17 cellular contexts compared by ENCODE assay signal in the genomic region with DNA sequence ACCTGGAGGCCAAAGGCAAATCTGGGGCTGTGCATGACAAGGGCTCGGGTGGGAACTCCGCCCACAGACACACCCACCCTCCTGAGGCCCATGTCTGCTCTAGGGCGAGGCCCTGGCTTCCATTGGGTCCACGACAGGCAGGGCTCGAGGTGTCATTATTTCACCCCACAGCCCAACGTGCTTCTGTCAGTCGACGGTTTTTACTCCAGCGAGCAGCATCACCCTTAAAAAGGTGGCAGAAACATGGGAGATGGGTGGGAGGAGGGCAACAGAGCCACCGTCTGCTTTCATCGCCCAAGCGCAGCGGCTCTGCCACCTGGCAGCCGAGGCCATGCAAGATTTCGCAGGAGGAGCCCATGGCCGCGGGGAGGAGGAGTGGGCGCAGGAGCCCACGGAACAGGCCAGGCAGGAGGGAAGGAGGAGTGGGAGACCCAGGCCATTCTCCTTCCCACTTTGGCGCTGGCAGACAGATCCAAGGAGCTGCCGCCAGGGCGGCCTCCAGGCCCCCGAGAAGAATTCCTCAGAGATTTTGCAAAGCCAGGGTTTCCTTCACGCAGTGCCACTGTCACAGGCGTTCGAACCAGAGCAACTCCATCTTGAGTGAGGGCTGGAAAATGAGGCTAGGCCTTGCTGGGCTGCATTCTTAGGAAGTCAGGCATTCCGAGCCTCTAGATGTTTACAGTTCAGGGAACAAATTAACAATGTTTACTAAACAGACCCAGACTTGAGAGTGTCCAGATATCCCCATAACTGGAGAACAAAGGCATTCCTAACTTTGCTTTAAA. TPM values are rescaled to one million over a fixed set of nuclear protein-coding genes. Genes with fewer than 3 reads are reported as not detected.
DNase-seq lines count a peak whose midpoint lies in the region; ATAC-seq and TF ChIP-seq lines count a peak whose summit lies in the region.
"Had no signal": no experiment of that assay in that cellular context is flagged by ENCODE, and none has a peak within 500 bp of the region (broad histone marks: within the 10 kb centered on the region; RNA-seq: fewer than 3 reads in every experiment).

No MANE protein-coding gene starts in this region.

- no peaks in the 10 kb centered on the region for H3K79me2 ChIP-seq in neural progenitor cell (ENCODE audit: low read depth)

- H4K20me1 ChIP-seq in BLaER1 (no peaks in the 10 kb centered on the region), neural progenitor cell (ENCODE audit: low read depth) (no peaks in the 10 kb centered on the region)

- H3K36me3 ChIP-seq in BLaER1, result no peaks in the 10 kb centered on the region
- no peaks in the 10 kb centered on the region for H3K36me3 ChIP-seq in neural progenitor cell
- no peaks in the 10 kb centered on the region for H3K36me3 ChIP-seq in HAP-1 (replicated peaks)

- TF ChIP-seq CTCF in neural progenitor cell (IDR thresholded peaks at IDR 0.05), result peak; percentile 31

- H3K4me3 Mint-ChIP-seq in neural progenitor cell, result no peak overlapping the region
- no peak overlapping the region for H3K4me3 Mint-ChIP-seq in stimulated activated naive CD8-positive, alpha-beta T cell treated with anti-CD3 and anti-CD28 coated beads, Interleukin-15, amount 100 ng/mL, for 72 hours

- H3K27ac Mint-ChIP-seq in neural progenitor cell, result peak overlapping the region; percentile 17
- H3K27ac Mint-ChIP-seq in stimulated activated naive CD8-positive, alpha-beta T cell treated with anti-CD3 and anti-CD28 coated beads, Interleukin-15, amount 100 ng/mL, for 72 hours, result no peak overlapping the region

- H3K27me3 ChIP-seq in BLaER1 (no peaks in the 10 kb centered on the region), neural progenitor cell (peaks cover 46% of the 10 kb centered on the region), HAP-1 (ENCODE audit: low read depth) (peaks cover 10% of the 10 kb centered on the region; the same call in 1 of the 2 replicates)

- no peak overlapping the region for H2AFZ ChIP-seq in neural progenitor cell (replicated peaks)

- H3K9me3 ChIP-seq in BLaER1, result no peaks in the 10 kb centered on the region
- H3K9me3 ChIP-seq in neural progenitor cell (ENCODE audit: low read depth), result no peaks in the 10 kb centered on the region
- H3K9me3 ChIP-seq in HAP-1, result no peaks in the 10 kb centered on the region

- H3K27ac ChIP-seq in BLaER1, result no peak overlapping the region
- no peak overlapping the region for H3K27ac ChIP-seq in neural progenitor cell
- H3K27ac ChIP-seq: KMS-11 had no signal

- H3K27me3 Mint-ChIP-seq in neural progenitor cell (ENCODE audit: insufficient read depth, low read depth), result peaks cover 2% of the 10 kb centered on the region
- H3K27me3 Mint-ChIP-seq in stimulated activated naive CD8-positive, alpha-beta T cell treated with anti-CD3 and anti-CD28 coated beads, Interleukin-15, amount 100 ng/mL, for 72 hours, result peaks cover 55% of the 10 kb centered on the region

- H3K4me1 Mint-ChIP-seq in neural progenitor cell, result no peaks in the 10 kb centered on the region
- H3K4me1 Mint-ChIP-seq in stimulated activated naive CD8-positive, alpha-beta T cell treated with anti-CD3 and anti-CD28 coated beads, Interleukin-15, amount 100 ng/mL, for 72 hours, result peaks cover 11% of the 10 kb centered on the region

- in situ Hi-C loops in HAP-1 (cut with MboI; ENCODE audit: low sequenced_read_pairs), result no loop called here

- H3K4me2 ChIP-seq in BLaER1 (peak overlapping the region; percentile 21; the same call in 1 of the 2 replicates), neural progenitor cell (no peak overlapping the region)
- H3K4me2 ChIP-seq: KMS-11 had no signal

- H3K9ac ChIP-seq in BLaER1 (no peak overlapping the region), neural progenitor cell (no peak overlapping the region)
- H3K9ac ChIP-seq: KMS-11 had no signal

- DNase-seq in SK-N-DZ (ENCODE audit: low spot score) (peak; percentile 34), iPS-NIHi7 (ENCODE audit: extremely low spot score) (peak; percentile 44), neural progenitor cell (ENCODE audit: low spot score) (no peak), HAP-1 (ENCODE audit: low spot score in 2 of 2) (no peak), NCI-H510A treated with DMSO at 0.1 percent for 48 hours (lab: John Stamatoyannopoulos, UW) (no peak)
- no peak for DNase-seq in stimulated activated naive CD8-positive, alpha-beta T cell treated with anti-CD3 and anti-CD28 coated beads, Interleukin-15, amount 100 ng/mL, for 72 hours
- DNase-seq: C1 segment of cervical spinal cord, EL, HCEC 1CT, NCI-H1092, NCI-H1694, NCI-H2107, NCI-H345, PC-3 had no signal

- H3K9me3 Mint-ChIP-seq in neural progenitor cell, result no peaks in the 10 kb centered on the region
- H3K9me3 Mint-ChIP-seq in stimulated activated naive CD8-positive, alpha-beta T cell treated with anti-CD3 and anti-CD28 coated beads, Interleukin-15, amount 100 ng/mL, for 72 hours, result no peaks in the 10 kb centered on the region

- peaks cover 54% of the 10 kb centered on the region for H3K4me1 ChIP-seq in BLaER1
- H3K4me1 ChIP-seq in neural progenitor cell, result no peaks in the 10 kb centered on the region
- no peaks in the 10 kb centered on the region for H3K4me1 ChIP-seq in HAP-1

- ATAC-seq in stimulated activated naive CD8-positive, alpha-beta T cell treated with anti-CD3 and anti-CD28 coated beads, Interleukin-15, amount 100 ng/mL, for 72 hours, result no peak
- ATAC-seq in GM21786 (IDR thresholded peaks at IDR 0.05; ENCODE audit: unreplicated experiment), result no peak
- ATAC-seq: PC-3 had no signal

- no peak overlapping the region for H3K4me3 ChIP-seq in BLaER1
- H3K4me3 ChIP-seq in neural progenitor cell, result no peak overlapping the region
- H3K4me3 ChIP-seq in HAP-1, result no peak overlapping the region

- H3K36me3 Mint-ChIP-seq in neural progenitor cell, result no peaks in the 10 kb centered on the region

- no peaks in the 10 kb centered on the region for H3F3A ChIP-seq in neural progenitor cell (ENCODE audit: low read depth)

RNA-seq across cellular contexts. Expression of a gene that starts 49.3 kb away (rescaled TPM):
- polyA plus RNA-seq in SK-N-DZ (2014; cell fraction: cytosol; rRNA removed), result 20.4 and 26.1 TPM in 2 replicates
- polyA plus RNA-seq in SK-N-DZ (2014; cell fraction: nucleus; rRNA removed), result 33.0 and 85.3 TPM in 2 replicates
- total RNA-seq in neural progenitor cell (ENCODE audit: low replicate concordance), result 33.6 and 34.6 TPM in 2 replicates

RNA-seq across cellular contexts. Expression of a gene that starts 52.6 kb away (rescaled TPM):
- 5.8 and 7.6 TPM in 2 replicates for polyA plus RNA-seq in SK-N-DZ (2014; cell fraction: cytosol; rRNA removed)
- 19.1 and 51.5 TPM in 2 replicates for polyA plus RNA-seq in SK-N-DZ (2014; cell fraction: nucleus; rRNA removed)
- 12.6 and 17.6 TPM in 2 replicates for total RNA-seq in neural progenitor cell (ENCODE audit: low replicate concordance)

Comparison
In these comparisons a context has a peak if more than half of its experiments do, and no peak if none do; other contexts are left out.
1. DNase-seq: peak in SK-N-DZ (single experiment) and iPS-NIHi7 (single experiment); none in neural progenitor cell (single experiment), HAP-1 (0 of 2), NCI-H510A treated with DMSO at 0.1 percent for 48 hours (single experiment) and stimulated activated naive CD8-positive, alpha-beta T cell treated with anti-CD3 and anti-CD28 coated beads, Interleukin-15, amount 100 ng/mL, for 72 hours (0 of 2).